22 cellular contexts compared by ENCODE assay signal in genomic region chr17:57352658-57353057, GRCh38.
DNase-seq lines count a peak whose midpoint lies in the region; ATAC-seq and TF ChIP-seq lines count a peak whose summit lies in the region.
"Had no signal": no experiment of that assay in that cellular context is flagged by ENCODE, and none has a peak within 500 bp of the region (broad histone marks: within the 10 kb centered on the region; RNA-seq: fewer than 3 reads in every experiment).

No MANE protein-coding gene starts in this region.

- H3K36me3 Mint-ChIP-seq in T-helper 17 cell (ENCODE audit: low read depth) (peaks cover 10% of the 10 kb centered on the region), Calu3 (ENCODE audit: insufficient read depth, unreplicated experiment) (no peaks in the 10 kb centered on the region)

- in situ Hi-C loops in gastrocnemius medialis (cut with MboI; ENCODE audit: low sequenced_read_pairs in 4 of 4) (no loop called here), G401 (cut with HindIII; ENCODE audit: low sequenced_read_pairs) (no loop called here)

- H3K4me3 Mint-ChIP-seq in T-helper 17 cell (no peak overlapping the region), Calu3 (ENCODE audit: low read depth, unreplicated experiment) (no peak overlapping the region)
- H3K4me3 Mint-ChIP-seq: CD14-positive monocyte, T-cell had no signal

- H2AFZ ChIP-seq in DND-41 (ENCODE audit: low read depth, low read length) = no peak overlapping the region
- H2AFZ ChIP-seq: GM23248 had no signal

- DNase-seq in DND-41 = no peak
- no peak for DNase-seq in T-helper 17 cell
- DNase-seq in left ventricle myocardium superior = no peak
- DNase-seq in gastrocnemius medialis = no peak
- no peak for DNase-seq in Calu3
- DNase-seq in dedifferentiated amniotic fluid mesenchymal stem cell (ENCODE audit: extremely low spot score) = no peak
- DNase-seq in G401 (ENCODE audit: low spot score) = no peak
- DNase-seq: AML-193, GF-D8, GM23248, HCEC 1CT, KBM-7, NCI-H1436, NCI-H2029 treated with DMSO at 0.1 percent for 48 hours, NCI-H2171, NCI-H446, NCI-H69, SHP77, SK-N-SH, T-cell had no signal

- H3K36me3 ChIP-seq in DND-41 (ENCODE audit: insufficient read depth, low read length) = peaks cover 92% of the 10 kb centered on the region
- peaks cover 0 to 5% of the 10 kb centered on the region in 2 donors for H3K36me3 ChIP-seq in gastrocnemius medialis

- H3K4me3 ChIP-seq in DND-41 (ENCODE audit: low read depth in 1 of 2, low read length in 2 of 2) (no peak overlapping the region), gastrocnemius medialis (no peak overlapping the region)
- H3K4me3 ChIP-seq: GM23248 had no signal

- peaks cover 98% of the 10 kb centered on the region for H3K4me1 ChIP-seq in DND-41 (ENCODE audit: insufficient read depth, low read length)
- H3K4me1 ChIP-seq in gastrocnemius medialis = peaks cover 49 to 52% of the 10 kb centered on the region in 2 donors

- peaks cover 76% of the 10 kb centered on the region for H4K20me1 ChIP-seq in DND-41 (ENCODE audit: insufficient read depth, low read length)

- H3K79me2 ChIP-seq in DND-41 (ENCODE audit: insufficient read depth, low read length) = peaks cover 100% of the 10 kb centered on the region

- H3K9me3 Mint-ChIP-seq in Calu3 (ENCODE audit: low read depth, unreplicated experiment) = no peaks in the 10 kb centered on the region
- H3K9me3 Mint-ChIP-seq: T-cell had no signal

- ATAC-seq in DND-41 (ENCODE audit: insufficient read depth, low read depth) (no peak), T-helper 17 cell (no peak), left ventricle myocardium superior (peak; percentile 12), gastrocnemius medialis (no peak), HG02798 (IDR thresholded peaks at IDR 0.05; ENCODE audit: poor library complexity, unreplicated experiment) (no peak)
- ATAC-seq: T-cell had no signal

- no peak for TF ChIP-seq CTCF in DND-41 (IDR thresholded peaks at IDR 0.05; ENCODE audit: borderline replicate concordance, extremely low read depth, low read length, poor library complexity, severe bottlenecking)
- TF ChIP-seq CTCF in gastrocnemius medialis (IDR thresholded peaks at IDR 0.05 in 4 of 5, conservative IDR thresholded peaks at IDR 0.05 in 1 of 5) = no peak
- TF ChIP-seq CTCF in Calu3 (IDR thresholded peaks at IDR 0.05; ENCODE audit: unreplicated experiment) = no peak

- intact Hi-C loops in left ventricle myocardium superior (cut with micrococcal nuclease) (no loop called here), gastrocnemius medialis (cut with DNase I; ENCODE audit: low total_unique reads) (no loop called here), Calu3 (cut with micrococcal nuclease; ENCODE audit: unreplicated experiment) (no loop called here)

- no peaks in the 10 kb centered on the region for H3K27me3 Mint-ChIP-seq in T-helper 17 cell
- H3K27me3 Mint-ChIP-seq in Calu3 (ENCODE audit: unreplicated experiment) = no peaks in the 10 kb centered on the region
- H3K27me3 Mint-ChIP-seq: T-cell had no signal

- no peak overlapping the region for H3K4me2 ChIP-seq in DND-41 (ENCODE audit: insufficient read depth, low read length)
- H3K4me2 ChIP-seq: SK-N-SH had no signal

- no peak overlapping the region for H3K9ac ChIP-seq in DND-41 (ENCODE audit: low read depth, low read length)
- H3K9ac ChIP-seq: GM23248, SK-N-SH had no signal

- H3K4me1 Mint-ChIP-seq in T-helper 17 cell = peaks cover 54% of the 10 kb centered on the region
- H3K4me1 Mint-ChIP-seq in Calu3 (ENCODE audit: low read depth, unreplicated experiment) = peaks cover 15% of the 10 kb centered on the region

- CTCF ChIA-PET in Calu3 (lab: Charles Lee) = no interaction called here

- no peak for TF ChIP-seq POLR2A in gastrocnemius medialis (IDR thresholded peaks at IDR 0.05)

- BruUV-seq in Calu3 (replicated peaks; lab: Mats Ljungman, UMichigan) = no TSS peak

- peak overlapping the region; percentile 24 for H3K27ac Mint-ChIP-seq in T-helper 17 cell
- no peak overlapping the region for H3K27ac Mint-ChIP-seq in Calu3 (ENCODE audit: unreplicated experiment)
- H3K27ac Mint-ChIP-seq: CD14-positive monocyte, T-cell had no signal

- H3K9me3 ChIP-seq in DND-41 (ENCODE audit: insufficient read depth, low read length, severe bottlenecking) = no peaks in the 10 kb centered on the region
- H3K9me3 ChIP-seq in T-helper 17 cell (ENCODE audit: control insufficient read depth, low read length, poor library complexity, severe bottlenecking) = no peaks in the 10 kb centered on the region
- H3K9me3 ChIP-seq in gastrocnemius medialis = no peaks in the 10 kb centered on the region
- H3K9me3 ChIP-seq: SK-N-SH had no signal

- H3K27ac ChIP-seq in DND-41 (ENCODE audit: low read length) (peak overlapping the region; percentile 64), gastrocnemius medialis (peak overlapping the region in 3 of 4 donors; percentile 7 to 85 (median 46))
- H3K27ac ChIP-seq: GM23248 had no signal

- H3K27me3 ChIP-seq in DND-41 (ENCODE audit: insufficient read depth, low read length, poor library complexity) = no peaks in the 10 kb centered on the region
- no peaks in the 10 kb centered on the region for H3K27me3 ChIP-seq in gastrocnemius medialis
